In genomic region chr14:67077914-67078313, GRCh38 we compare ENCODE assay signal across 12 cellular contexts.
"Had no signal": no experiment of that assay in that cellular context is flagged by ENCODE, and none has a peak within 500 bp of the region (broad histone marks: within the 10 kb centered on the region; RNA-seq: fewer than 3 reads in every experiment).

No MANE protein-coding gene starts in this region.

- ATAC-seq: lower lobe of right lung; stimulated activated naive CD8-positive, alpha-beta T cell treated with anti-CD3 and anti-CD28 coated beads, Interleukin-15, Interleukin-2, amounts not matched to agents 100 U/mL and 50 U/mL, for 24 hours had no signal

- H3K4me3 ChIP-seq: coronary artery, lower lobe of right lung, right atrium auricular region, transverse colon, vagina had no signal

- DNase-seq: activated CD4-positive, alpha-beta T cell treated with anti-CD3 and anti-CD28 coated beads for 1 hour; amniotic stem cell; islet precursor cell; lower lobe of right lung; stimulated activated CD4-positive, alpha-beta T cell treated with anti-CD3 and anti-CD28 coated beads, Interleukin-2, amount 100 ng/mL, for 24 hours; stimulated activated naive CD8-positive, alpha-beta T cell treated with anti-CD3 and anti-CD28 coated beads, Interleukin-15, Interleukin-2, amounts not matched to agents 100 U/mL and 50 U/mL, for 24 hours; transverse colon; WERI-Rb-1 had no signal

- H3K9me3 ChIP-seq: lower lobe of right lung, vagina had no signal

- H3K4me1 ChIP-seq: lower lobe of right lung, right atrium auricular region, transverse colon, vagina had no signal

- FAIRE-seq: endometrium had no signal

- H3K36me3 ChIP-seq: lower lobe of right lung, right atrium auricular region, transverse colon, vagina, WERI-Rb-1 had no signal

- H3K27me3 ChIP-seq: right atrium auricular region, transverse colon, vagina had no signal
